In the genomic region with DNA sequence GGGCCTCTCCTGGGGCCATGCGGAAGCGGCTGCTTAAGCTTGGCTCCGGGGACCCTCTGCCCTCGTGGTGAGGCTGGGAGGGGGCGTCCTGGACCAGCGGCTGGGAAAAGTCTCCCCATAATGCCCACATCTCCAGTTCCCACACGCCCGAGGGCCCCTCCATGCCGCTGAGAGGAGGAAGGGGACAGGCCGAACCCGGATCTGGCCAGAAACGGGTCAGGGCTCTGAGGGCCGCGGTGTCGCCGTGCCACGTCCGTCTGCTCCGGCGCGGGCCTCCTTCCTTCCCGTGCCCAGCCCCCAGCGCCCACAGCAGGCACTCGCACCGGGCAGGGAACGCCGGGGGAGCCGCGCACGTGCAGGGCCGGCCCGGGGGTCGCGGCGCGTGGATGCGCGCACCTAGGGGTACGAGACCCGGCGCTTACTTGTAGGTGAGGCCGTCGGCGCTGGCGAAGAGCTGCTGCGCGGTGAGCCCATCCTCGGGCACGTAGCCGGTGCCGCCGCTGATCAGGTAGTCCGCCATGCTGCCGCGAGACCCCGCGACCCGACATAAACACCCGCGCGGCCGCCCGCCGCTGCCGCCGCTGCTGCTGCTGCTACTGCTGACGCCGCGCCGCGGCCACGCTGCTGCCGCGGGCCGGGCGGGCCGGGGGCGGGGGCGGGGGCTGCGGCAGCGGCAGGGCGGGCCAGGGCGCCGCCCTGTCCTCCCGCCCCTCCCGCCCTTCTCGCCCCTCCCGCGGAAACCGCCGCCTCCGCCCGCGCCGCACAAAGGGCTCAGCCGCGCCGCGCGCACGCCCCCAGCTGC, we compare ENCODE assay signal across 1 cellular context.
TF ChIP-seq lines count a peak whose summit lies in the region.

No MANE protein-coding gene starts in this region.

TF ChIP-seq in K562, 482 proteins besides CTCF, POLR2A, EP300 and RAD21 (continued from another document and continues in another):
- TF ChIP-seq MNT (conservative IDR thresholded peaks at IDR 0.05) (peak; percentile 37 to 77; a peak in 3 of 4 replicates), CTCFL (IDR thresholded peaks at IDR 0.05; ENCODE audit: borderline replicate concordance, insufficient read depth, low read depth, low read length, poor library complexity, severe bottlenecking) (peak; percentile 35), SOX6 (IDR thresholded peaks at IDR 0.05) (no peak), MYC (IDR thresholded peaks at IDR 0.05; ENCODE audit: low read depth, low read length) (peak; percentile 70), MYC (CRISPR knock-in tag; IDR thresholded peaks at IDR 0.05; ENCODE audit: borderline replicate concordance, low read depth) (no peak), AFF1 (IDR thresholded peaks at IDR 0.05; ENCODE audit: low read depth in 1 of 2, partially characterized antibody in 2 of 2) (no peak), CBX1 (IDR thresholded peaks at IDR 0.05; ENCODE audit: low read depth) (peak; percentile 67; the same call in 1 of the 2 replicates), ZNF354B (CRISPR knock-in tag; IDR thresholded peaks at IDR 0.05) (no peak), DDX20 (tag; IDR thresholded peaks at IDR 0.05; ENCODE audit: low read depth) (no peak), FOXA1 (IDR thresholded peaks at IDR 0.05; ENCODE audit: borderline replicate concordance) (no peak), HOXB6 (CRISPR knock-in tag; IDR thresholded peaks at IDR 0.05; ENCODE audit: borderline replicate concordance) (no peak), ELK1 (CRISPR knock-in tag; IDR thresholded peaks at IDR 0.05) (no peak), ERF (CRISPR knock-in tag; IDR thresholded peaks at IDR 0.05) (peak; percentile 96; the same call in 1 of the 2 replicates), POLR2G (IDR thresholded peaks at IDR 0.05; ENCODE audit: low read depth, low read length) (peak; percentile 91), ZNF165 (CRISPR knock-in tag; IDR thresholded peaks at IDR 0.05; ENCODE audit: borderline replicate concordance) (peak; percentile 53; the same call in 1 of the 2 replicates), ZNF668 (CRISPR knock-in tag; IDR thresholded peaks at IDR 0.05) (no peak), LCOR (CRISPR knock-in tag; IDR thresholded peaks at IDR 0.05) (no peak), PTRF (tag; IDR thresholded peaks at IDR 0.05) (no peak), DLX4 (CRISPR knock-in tag; IDR thresholded peaks at IDR 0.05) (no peak), ZNF518B (CRISPR knock-in tag; IDR thresholded peaks at IDR 0.05) (no peak), KHSRP (IDR thresholded peaks at IDR 0.05) (no peak), DMBX1 (CRISPR knock-in tag; IDR thresholded peaks at IDR 0.05; ENCODE audit: borderline replicate concordance) (no peak), TRIM25 (IDR thresholded peaks at IDR 0.05; ENCODE audit: borderline replicate concordance) (no peak), PML (IDR thresholded peaks at IDR 0.05; ENCODE audit: low read length) (peak; percentile 63; the same call in 1 of the 2 replicates), ZFX (CRISPR knock-in tag; IDR thresholded peaks at IDR 0.05) (peak; percentile 84), NR1H2 (CRISPR knock-in tag; IDR thresholded peaks at IDR 0.05) (peak; percentile 52; the same call in 1 of the 2 replicates)
- TF ChIP-seq, protein P1, sequence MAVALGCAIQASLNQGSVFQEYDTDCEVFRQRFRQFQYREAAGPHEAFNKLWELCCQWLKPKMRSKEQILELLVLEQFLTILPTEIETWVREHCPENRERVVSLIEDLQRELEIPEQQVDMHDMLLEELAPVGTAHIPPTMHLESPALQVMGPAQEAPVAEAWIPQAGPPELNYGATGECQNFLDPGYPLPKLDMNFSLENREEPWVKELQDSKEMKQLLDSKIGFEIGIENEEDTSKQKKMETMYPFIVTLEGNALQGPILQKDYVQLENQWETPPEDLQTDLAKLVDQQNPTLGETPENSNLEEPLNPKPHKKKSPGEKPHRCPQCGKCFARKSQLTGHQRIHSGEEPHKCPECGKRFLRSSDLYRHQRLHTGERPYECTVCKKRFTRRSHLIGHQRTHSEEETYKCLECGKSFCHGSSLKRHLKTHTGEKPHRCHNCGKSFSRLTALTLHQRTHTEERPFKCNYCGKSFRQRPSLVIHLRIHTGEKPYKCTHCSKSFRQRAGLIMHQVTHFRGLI (CRISPR knock-in tag; IDR thresholded peaks at IDR 0.05) = no peak
- TF ChIP-seq, protein P2, sequence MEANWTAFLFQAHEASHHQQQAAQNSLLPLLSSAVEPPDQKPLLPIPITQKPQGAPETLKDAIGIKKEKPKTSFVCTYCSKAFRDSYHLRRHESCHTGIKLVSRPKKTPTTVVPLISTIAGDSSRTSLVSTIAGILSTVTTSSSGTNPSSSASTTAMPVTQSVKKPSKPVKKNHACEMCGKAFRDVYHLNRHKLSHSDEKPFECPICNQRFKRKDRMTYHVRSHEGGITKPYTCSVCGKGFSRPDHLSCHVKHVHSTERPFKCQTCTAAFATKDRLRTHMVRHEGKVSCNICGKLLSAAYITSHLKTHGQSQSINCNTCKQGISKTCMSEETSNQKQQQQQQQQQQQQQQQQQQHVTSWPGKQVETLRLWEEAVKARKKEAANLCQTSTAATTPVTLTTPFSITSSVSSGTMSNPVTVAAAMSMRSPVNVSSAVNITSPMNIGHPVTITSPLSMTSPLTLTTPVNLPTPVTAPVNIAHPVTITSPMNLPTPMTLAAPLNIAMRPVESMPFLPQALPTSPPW (CRISPR knock-in tag; IDR thresholded peaks at IDR 0.05) = peak; percentile 98
- TF ChIP-seq, protein P3, sequence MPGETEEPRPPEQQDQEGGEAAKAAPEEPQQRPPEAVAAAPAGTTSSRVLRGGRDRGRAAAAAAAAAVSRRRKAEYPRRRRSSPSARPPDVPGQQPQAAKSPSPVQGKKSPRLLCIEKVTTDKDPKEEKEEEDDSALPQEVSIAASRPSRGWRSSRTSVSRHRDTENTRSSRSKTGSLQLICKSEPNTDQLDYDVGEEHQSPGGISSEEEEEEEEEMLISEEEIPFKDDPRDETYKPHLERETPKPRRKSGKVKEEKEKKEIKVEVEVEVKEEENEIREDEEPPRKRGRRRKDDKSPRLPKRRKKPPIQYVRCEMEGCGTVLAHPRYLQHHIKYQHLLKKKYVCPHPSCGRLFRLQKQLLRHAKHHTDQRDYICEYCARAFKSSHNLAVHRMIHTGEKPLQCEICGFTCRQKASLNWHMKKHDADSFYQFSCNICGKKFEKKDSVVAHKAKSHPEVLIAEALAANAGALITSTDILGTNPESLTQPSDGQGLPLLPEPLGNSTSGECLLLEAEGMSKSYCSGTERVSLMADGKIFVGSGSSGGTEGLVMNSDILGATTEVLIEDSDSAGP (CRISPR knock-in tag; IDR thresholded peaks at IDR 0.05) = 0 out of 2 replicates have a peak, but pooled peaks have one; percentile 21
- TF ChIP-seq, protein P4, sequence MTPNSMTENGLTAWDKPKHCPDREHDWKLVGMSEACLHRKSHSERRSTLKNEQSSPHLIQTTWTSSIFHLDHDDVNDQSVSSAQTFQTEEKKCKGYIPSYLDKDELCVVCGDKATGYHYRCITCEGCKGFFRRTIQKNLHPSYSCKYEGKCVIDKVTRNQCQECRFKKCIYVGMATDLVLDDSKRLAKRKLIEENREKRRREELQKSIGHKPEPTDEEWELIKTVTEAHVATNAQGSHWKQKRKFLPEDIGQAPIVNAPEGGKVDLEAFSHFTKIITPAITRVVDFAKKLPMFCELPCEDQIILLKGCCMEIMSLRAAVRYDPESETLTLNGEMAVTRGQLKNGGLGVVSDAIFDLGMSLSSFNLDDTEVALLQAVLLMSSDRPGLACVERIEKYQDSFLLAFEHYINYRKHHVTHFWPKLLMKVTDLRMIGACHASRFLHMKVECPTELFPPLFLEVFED (CRISPR knock-in tag; conservative IDR thresholded peaks at IDR 0.05) = no peak
